23 cellular contexts compared by ENCODE assay signal in genomic region chr6:167758309-167759023, GRCh38.
"Had no signal": no experiment of that assay in that cellular context is flagged by ENCODE, and none has a peak within 500 bp of the region (broad histone marks: within the 10 kb centered on the region; RNA-seq: fewer than 3 reads in every experiment).

No MANE protein-coding gene starts in this region.

- H3K36me3 ChIP-seq: esophagus muscularis mucosa, gastrocnemius medialis, heart right ventricle, lower lobe of right lung, tibial nerve had no signal

- H3K4me2 ChIP-seq: smooth muscle cell had no signal

- H3K27ac ChIP-seq: dorsolateral prefrontal cortex, epithelial cell of prostate, esophagus muscularis mucosa, gastrocnemius medialis, heart right ventricle, lower lobe of right lung, testis, tibial nerve had no signal

- H3K9me3 Mint-ChIP-seq: natural killer cell treated with Interleukin-12 subunit alpha and Interleukin-12 subunit beta and Interleukin-15 and Interleukin-18, amount 100 ng/mL, for 72 hours; stimulated activated naive CD8-positive, alpha-beta T cell treated with anti-CD3 and anti-CD28 coated beads, Interleukin-15, amount 100 ng/mL, for 72 hours had no signal

- H3K27me3 ChIP-seq: dorsolateral prefrontal cortex, esophagus muscularis mucosa, gastrocnemius medialis, heart right ventricle, testis, tibial nerve had no signal

- FAIRE-seq: endometrium, islet of Langerhans had no signal

- H3K27ac Mint-ChIP-seq: memory B cell; natural killer cell treated with Interleukin-12 subunit alpha and Interleukin-12 subunit beta and Interleukin-15 and Interleukin-18, amount 100 ng/mL, for 72 hours; stimulated activated naive B cell treated with anti-CD40 and anti-IgM and Interleukin-4, amounts not matched to agents 10 μg/mL and 1 μg/mL and 100 μg/mL, for 72 hours had no signal

- H3K4me1 Mint-ChIP-seq: stimulated activated naive B cell treated with anti-CD40 and anti-IgM and Interleukin-4, amounts not matched to agents 10 μg/mL and 1 μg/mL and 100 μg/mL, for 72 hours; stimulated activated naive CD8-positive, alpha-beta T cell treated with anti-CD3 and anti-CD28 coated beads, Interleukin-15, amount 100 ng/mL, for 72 hours had no signal

- H3K9me3 ChIP-seq: esophagus muscularis mucosa, gastrocnemius medialis, heart right ventricle, lower lobe of right lung, testis, tibial nerve had no signal

- ATAC-seq: gastrocnemius medialis; heart right ventricle; left lobe of liver; lower lobe of right lung; stimulated activated naive B cell treated with anti-CD40 and anti-IgM and Interleukin-4, amounts not matched to agents 10 μg/mL and 1 μg/mL and 100 μg/mL, for 72 hours; stimulated activated naive CD8-positive, alpha-beta T cell treated with anti-CD3 and anti-CD28 coated beads, Interleukin-15, amount 100 ng/mL, for 72 hours had no signal

- H3K4me3 Mint-ChIP-seq: memory B cell; natural killer cell treated with Interleukin-12 subunit alpha and Interleukin-12 subunit beta and Interleukin-15 and Interleukin-18, amount 100 ng/mL, for 72 hours; stimulated activated naive B cell treated with anti-CD40 and anti-IgM and Interleukin-4, amounts not matched to agents 10 μg/mL and 1 μg/mL and 100 μg/mL, for 72 hours; stimulated activated naive CD8-positive, alpha-beta T cell treated with anti-CD3 and anti-CD28 coated beads, Interleukin-15, amount 100 ng/mL, for 72 hours had no signal

- H3K36me3 Mint-ChIP-seq: memory B cell; natural killer cell treated with Interleukin-12 subunit alpha and Interleukin-12 subunit beta and Interleukin-15 and Interleukin-18, amount 100 ng/mL, for 72 hours; stimulated activated naive B cell treated with anti-CD40 and anti-IgM and Interleukin-4, amounts not matched to agents 10 μg/mL and 1 μg/mL and 100 μg/mL, for 72 hours had no signal

- H3K4me3 ChIP-seq: dorsolateral prefrontal cortex, esophagus muscularis mucosa, gastrocnemius medialis, heart right ventricle, lower lobe of right lung, smooth muscle cell, testis, tibial nerve had no signal

- DNase-seq: central memory CD4-positive, alpha-beta T cell; cortex of kidney; dorsolateral prefrontal cortex; effector CD8-positive, alpha-beta T cell; gastrocnemius medialis; heart right ventricle; hypothalamus; lower lobe of right lung; midbrain; stimulated activated CD4-positive, alpha-beta T cell treated with anti-CD3 and anti-CD28 coated beads, Interleukin-4, amount 100 ng/mL, for 1 hour; stimulated activated CD8-positive, alpha-beta memory T cell treated with anti-CD3 and anti-CD28 coated beads, Interleukin-4, amount 100 ng/mL, for 48 hours; stimulated activated naive B cell treated with anti-CD40 and anti-IgM and Interleukin-4, amounts not matched to agents 10 μg/mL and 1 μg/mL and 100 μg/mL, for 72 hours; stimulated activated naive CD8-positive, alpha-beta T cell treated with anti-CD3 and anti-CD28 coated beads, Interleukin-15, amount 100 ng/mL, for 72 hours; testis had no signal
